8 cellular contexts compared by ENCODE assay signal in the genomic region with DNA sequence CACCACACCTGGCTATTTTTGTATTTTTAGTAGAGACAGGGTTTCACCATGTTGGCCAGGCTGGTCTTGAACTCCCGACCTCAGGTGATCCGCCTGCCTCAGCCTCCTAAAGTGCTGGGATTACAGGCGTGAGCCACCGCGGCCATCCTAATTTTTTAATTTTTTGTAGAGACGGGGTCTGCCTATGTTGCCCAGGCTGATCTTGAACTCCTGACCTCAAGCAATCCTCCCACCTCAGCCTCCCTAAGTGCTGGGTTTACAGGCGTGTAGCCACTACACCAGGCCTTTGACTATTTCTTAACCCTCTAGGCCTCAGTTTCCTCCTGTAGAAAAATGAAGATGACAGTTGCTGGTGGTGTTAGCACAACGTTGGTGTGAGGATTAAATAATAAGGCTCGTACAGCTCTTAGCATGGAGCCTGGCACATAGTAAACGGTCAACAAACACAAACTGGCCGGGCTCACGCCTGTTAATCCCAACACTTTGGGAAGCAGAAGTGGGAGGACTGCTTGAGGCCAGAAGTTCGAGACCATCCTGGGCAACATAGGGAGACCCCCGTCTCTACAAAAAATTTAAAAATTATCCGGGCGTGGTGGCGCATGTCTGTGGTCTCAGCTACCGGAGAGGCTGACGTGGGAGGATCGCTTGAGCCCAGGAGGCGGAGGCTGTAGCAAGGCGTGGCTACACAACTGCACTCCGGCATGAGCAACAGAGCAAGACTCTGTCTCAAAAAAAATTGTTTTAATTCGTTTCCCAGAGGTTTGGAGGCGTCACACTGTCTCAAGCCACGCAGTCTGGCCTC. TPM values are rescaled to one million over a fixed set of nuclear protein-coding genes. Genes with fewer than 3 reads are reported as not detected.
DNase-seq lines count a peak whose midpoint lies in the region; ATAC-seq and TF ChIP-seq lines count a peak whose summit lies in the region.

No MANE protein-coding gene starts in this region.

- peak overlapping the region; percentile 99 for H3K4me3 ChIP-seq in SK-N-MC
- peak overlapping the region; percentile 86 for H3K4me3 ChIP-seq in fibroblast of the aortic adventitia (ENCODE audit: low read depth, low read length)
- H3K4me3 ChIP-seq in parathyroid adenoma (ENCODE audit: low read depth, low read length) = peak overlapping the region; percentile 99

- H3K36me3 ChIP-seq in SK-N-MC (ENCODE audit: insufficient read depth, low read length) (peaks cover 43% of the 10 kb centered on the region), parathyroid adenoma (ENCODE audit: control insufficient read depth, insufficient read depth, low read length) (no peaks in the 10 kb centered on the region)

- peak overlapping the region; percentile 86 for H3K4me2 ChIP-seq in parathyroid adenoma (ENCODE audit: low read length)

- H3K9ac ChIP-seq in SK-N-MC (ENCODE audit: insufficient read length) = peak overlapping the region; percentile 99
- H3K9ac ChIP-seq in parathyroid adenoma = no peak overlapping the region

- peak; percentile 33 to 57 for DNase-seq in activated CD8-positive, alpha-beta memory T cell treated with anti-CD3 and anti-CD28 coated beads for 4 hours (ENCODE audit: low read depth in 2 of 2)
- DNase-seq in activated CD8-positive, alpha-beta memory T cell treated with anti-CD3 and anti-CD28 coated beads for 24 hours = no peak
- DNase-seq in SK-N-MC (ENCODE audit: low read depth, low spot score) (no peak), fibroblast of the aortic adventitia (ENCODE audit: low read depth) (no peak), erythroblast (lab: John Stamatoyannopoulos, UW) (no peak), DMS153 (lab: John Stamatoyannopoulos, UW) (no peak)

- H3K9me3 ChIP-seq in SK-N-MC (ENCODE audit: low read depth, low read length) = no peaks in the 10 kb centered on the region
- H3K9me3 ChIP-seq in parathyroid adenoma (ENCODE audit: control insufficient read depth, low read length) = no peaks in the 10 kb centered on the region

- H3K27me3 ChIP-seq in parathyroid adenoma (ENCODE audit: control insufficient read depth, insufficient read depth, low read length) = no peaks in the 10 kb centered on the region

- peak overlapping the region; percentile 92 for H3K27ac ChIP-seq in SK-N-MC
- H3K27ac ChIP-seq in parathyroid adenoma = peak overlapping the region; percentile 95

- peaks cover 14% of the 10 kb centered on the region for H3K79me2 ChIP-seq in parathyroid adenoma

- TF ChIP-seq CTCF in fibroblast of the aortic adventitia (IDR thresholded peaks at IDR 0.05; ENCODE audit: insufficient read depth, low read length) = no peak
- no peak for TF ChIP-seq CTCF in parathyroid adenoma (IDR thresholded peaks at IDR 0.05)

- peak overlapping the region; percentile 100 for H2AFZ ChIP-seq in parathyroid adenoma

- no peak for TF ChIP-seq POLR2A in erythroblast (IDR thresholded peaks at IDR 0.05; ENCODE audit: low read length)

- H3K4me1 ChIP-seq in parathyroid adenoma = peaks cover 13% of the 10 kb centered on the region

- ATAC-seq in HG02943 (IDR thresholded peaks at IDR 0.05; ENCODE audit: low read depth, unreplicated experiment) = peak; percentile 49

RNA-seq across cellular contexts. Expression of a gene that starts 1.0 kb away (rescaled TPM):
- total RNA-seq in fibroblast of the aortic adventitia (ENCODE audit: low replicate concordance) = 31.2 and 107 TPM in 2 replicates

RNA-seq across cellular contexts. Expression of a gene that starts 1.2 kb away (rescaled TPM):
- total RNA-seq in fibroblast of the aortic adventitia (ENCODE audit: low replicate concordance) = 13.5 and 16.3 TPM in 2 replicates

RNA-seq across cellular contexts. Expression of a gene that starts 34.8 kb away (rescaled TPM):
- not detected in 2 replicates for total RNA-seq in fibroblast of the aortic adventitia (ENCODE audit: low replicate concordance)

RNA-seq across cellular contexts. Expression of a gene that starts 37.0 kb away (rescaled TPM):
- 11.4 and 20.4 TPM in 2 replicates for total RNA-seq in fibroblast of the aortic adventitia (ENCODE audit: low replicate concordance)

RNA-seq across cellular contexts. Expression of a gene that starts 48.7 kb away (rescaled TPM):
- total RNA-seq in fibroblast of the aortic adventitia (ENCODE audit: low replicate concordance) = not detected in 2 replicates

Comparison
In these comparisons a context has a peak if more than half of its experiments do, and no peak if none do; other contexts are left out.
1. DNase-seq: peak in activated CD8-positive, alpha-beta memory T cell treated with anti-CD3 and anti-CD28 coated beads for 4 hours (2 of 2); none in activated CD8-positive, alpha-beta memory T cell treated with anti-CD3 and anti-CD28 coated beads for 24 hours (single experiment), SK-N-MC (single experiment), fibroblast of the aortic adventitia (single experiment), erythroblast (0 of 2) and DMS153 (single experiment).
2. Peak in every context shown above with its lines, with median percentiles within 50 percentile points of each other: H3K4me3 ChIP-seq.